8 cellular contexts compared by ENCODE assay signal in the genomic region with DNA sequence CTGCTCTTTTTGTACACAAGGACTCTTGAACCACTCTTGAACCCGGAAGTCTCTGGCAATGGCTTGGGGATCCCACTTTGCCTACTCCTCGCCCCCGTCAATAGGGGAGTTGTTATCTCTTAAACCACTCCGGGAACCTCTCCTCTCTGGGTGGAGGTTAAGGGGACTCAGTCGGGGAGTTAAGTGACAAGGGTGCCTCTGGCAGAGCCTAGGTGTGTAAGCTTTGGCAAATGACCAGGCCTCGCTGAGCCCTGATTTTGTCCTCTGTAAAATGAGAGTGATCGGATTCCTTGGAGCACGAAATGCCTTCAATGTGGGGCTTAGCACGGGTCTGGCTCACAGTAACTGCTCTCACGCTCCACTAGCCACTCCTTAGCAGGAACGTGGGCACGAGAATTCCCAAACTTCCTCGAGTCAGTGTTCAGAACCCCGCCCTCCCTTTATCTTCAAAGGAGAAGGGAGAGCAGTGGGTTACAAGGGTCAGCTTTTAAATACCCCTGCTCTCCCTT.
DNase-seq lines count a peak whose midpoint lies in the region; ATAC-seq and TF ChIP-seq lines count a peak whose summit lies in the region.

No MANE protein-coding gene starts in this region.

- ATAC-seq in GM18505 (IDR thresholded peaks at IDR 0.05; ENCODE audit: unreplicated experiment) (no peak), GM18498 (IDR thresholded peaks at IDR 0.05; ENCODE audit: unreplicated experiment) (no peak)

- H3K4me3 ChIP-seq in GM08714 (ENCODE audit: low read length) (peak overlapping the region; percentile 76; the same call in 1 of the 2 replicates), SK-N-MC (peak overlapping the region; percentile 79), fibroblast of the aortic adventitia (ENCODE audit: low read depth, low read length) (no peak overlapping the region), retinal pigment epithelial cell (ENCODE audit: low read length) (peak overlapping the region; percentile 37)

- H3K36me3 ChIP-seq in SK-N-MC (ENCODE audit: insufficient read depth, low read length) = no peaks in the 10 kb centered on the region

- TF ChIP-seq POLR2A in GM18505 (IDR thresholded peaks at IDR 0.05; ENCODE audit: borderline replicate concordance, extremely low read depth, insufficient read depth, insufficient read length) = no peak

- H3K9ac ChIP-seq in SK-N-MC (ENCODE audit: insufficient read length) = no peak overlapping the region

- DNase-seq in SK-N-MC (ENCODE audit: low read depth, low spot score) (no peak), fibroblast of the aortic adventitia (ENCODE audit: low read depth) (peak; percentile 19), retinal pigment epithelial cell (ENCODE audit: low read depth) (no peak), dedifferentiated amniotic fluid mesenchymal stem cell (ENCODE audit: extremely low spot score) (no peak), dermis blood vessel endothelial cell (no peak)

- peak overlapping the region; percentile 33 for H3K27ac ChIP-seq in SK-N-MC

- no peak for TF ChIP-seq CTCF in fibroblast of the aortic adventitia (IDR thresholded peaks at IDR 0.05; ENCODE audit: insufficient read depth, low read length)
- TF ChIP-seq CTCF in retinal pigment epithelial cell (conservative IDR thresholded peaks at IDR 0.05; ENCODE audit: low read depth, low read length) = no peak

- no peaks in the 10 kb centered on the region for H3K9me3 ChIP-seq in SK-N-MC (ENCODE audit: low read depth, low read length)
